ENCODE assay signal across 19 cellular contexts in genomic region chr11:40393511-40393910, GRCh38.
"Had no signal": no experiment of that assay in that cellular context is flagged by ENCODE, and none has a peak within 500 bp of the region (broad histone marks: within the 10 kb centered on the region; RNA-seq: fewer than 3 reads in every experiment).

No MANE protein-coding gene starts in this region.

- H3K27me3 ChIP-seq: left lung, ovary, right atrium auricular region, sigmoid colon, stomach, thyroid gland, vagina had no signal

- H3K4me1 ChIP-seq: left lung, right atrium auricular region, sigmoid colon, stomach, thyroid gland, vagina had no signal

- FAIRE-seq: kidney had no signal

- H3K27ac ChIP-seq: coronary artery, left lung, ovary, right atrium auricular region, sigmoid colon, stomach, thyroid gland, vagina had no signal

- H3K9me3 ChIP-seq: left lung, ovary, right atrium auricular region, sigmoid colon, stomach, thyroid gland, vagina had no signal

- H3K36me3 ChIP-seq: left lung, ovary, right atrium auricular region, sigmoid colon, stomach, thyroid gland, vagina had no signal

- ATAC-seq: left cardiac atrium; left lung; natural killer cell; stimulated activated effector memory CD8-positive, alpha-beta T cell treated with anti-CD3 and anti-CD28 coated beads, Interleukin-12 subunit alpha, Interleukin-12 subunit beta, amount 100 ng/mL, for 72 hours had no signal

- H3K4me3 ChIP-seq: coronary artery, left lung, ovary, right atrium auricular region, sigmoid colon, stomach, thyroid gland, vagina had no signal

- DNase-seq: effector CD4-positive, alpha-beta T cell; kidney; left cardiac atrium; left lung; mesendoderm; natural killer cell; occipital lobe; ovary; sigmoid colon; stimulated activated CD4-positive, alpha-beta T cell treated with anti-CD3 and anti-CD28 coated beads, Interleukin-2, amount 100 ng/mL, for 24 hours; stimulated activated CD4-positive, alpha-beta T cell treated with anti-CD3 and anti-CD28 coated beads, Interleukin-4, amount 100 ng/mL, for 24 hours; stimulated activated naive CD4-positive, alpha-beta T cell treated with Interleukin-2 at 50 U/mL for 16 hours; stomach; thyroid gland; trophoblast cell had no signal
